8 cellular contexts compared by ENCODE assay signal in the genomic region with DNA sequence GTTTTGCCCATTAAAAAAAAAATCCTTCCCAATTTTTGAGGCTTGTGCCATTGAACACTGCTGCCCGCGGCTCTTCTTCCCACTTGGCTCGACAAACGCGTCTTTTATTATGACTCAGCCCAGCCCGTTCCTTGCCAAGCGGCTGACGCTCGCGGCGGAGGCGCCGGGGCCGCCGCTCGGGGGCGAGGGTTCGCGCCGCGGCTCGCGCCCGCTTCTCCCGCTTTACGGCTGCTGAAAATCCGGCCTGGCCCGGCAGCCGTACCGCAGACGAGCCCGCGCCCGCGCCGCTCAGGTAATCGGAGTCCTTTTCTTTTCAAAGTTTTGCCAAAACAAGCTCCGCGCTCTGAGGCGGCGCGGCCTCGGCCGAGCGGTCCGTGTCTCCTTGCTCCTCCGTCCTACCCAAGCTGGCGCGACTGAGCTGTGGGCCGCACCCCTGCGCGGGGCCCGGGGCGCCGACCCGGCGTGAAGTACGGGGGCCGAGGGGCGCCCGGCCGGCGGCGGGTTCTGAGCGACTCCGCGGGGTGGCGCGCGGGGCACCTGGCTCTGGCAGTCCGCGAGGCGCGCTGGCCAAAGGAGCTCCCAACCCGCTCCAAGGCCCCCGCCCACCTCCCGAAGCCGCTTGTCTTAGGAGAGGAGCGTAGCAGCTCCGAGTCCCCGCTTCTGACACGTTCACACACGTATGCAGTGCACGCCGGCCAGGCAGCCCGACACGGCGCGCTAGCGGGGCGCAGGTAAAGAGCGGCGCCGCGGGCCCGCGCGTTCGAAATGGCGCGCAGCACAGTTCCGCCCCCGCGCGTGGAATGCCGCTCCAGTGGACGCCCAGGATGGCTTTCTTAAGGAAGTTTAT.
DNase-seq lines count a peak whose midpoint lies in the region; ATAC-seq and TF ChIP-seq lines count a peak whose summit lies in the region.

No MANE protein-coding gene starts in this region.

- H3K9me3 ChIP-seq in esophagus (ENCODE audit: control insufficient read depth in 2 of 2, insufficient read depth in 1 of 2, low read depth in 1 of 2, low read length in 1 of 2) (no peaks in the 10 kb centered on the region), mucosa of descending colon (no peaks in the 10 kb centered on the region)

- H3K27ac ChIP-seq in C4-2B, result peak overlapping the region; percentile 96
- H3K27ac ChIP-seq in esophagus (ENCODE audit: low read depth in 2 of 2, low read length in 1 of 2), result peak overlapping the region; percentile 92 to 94

- H3K36me3 ChIP-seq in esophagus (ENCODE audit: control insufficient read depth in 2 of 2, insufficient read depth in 2 of 2, low read length in 1 of 2) (no peaks in the 10 kb centered on the region), mucosa of descending colon (ENCODE audit: low read depth) (no peaks in the 10 kb centered on the region)

- DNase-seq in NCI-H524 treated with DMSO at 0.1 percent for 48 hours (lab: John Stamatoyannopoulos, UW) (peak; percentile 81), mucosa of descending colon (peak; percentile 84 to 89 (median 88))
- peak; percentile 9 for DNase-seq in activated CD8-positive, alpha-beta memory T cell treated with anti-CD3 and anti-CD28 coated beads, Interleukin-2, amount 50 U/mL, for 24 hours (ENCODE audit: extremely low read depth)
- DNase-seq in stimulated activated CD8-positive, alpha-beta memory T cell treated with anti-CD3 and anti-CD28 coated beads, Interleukin-2, amount 100 ng/mL, for 48 hours (ENCODE audit: low read depth in 2 of 2), result peak; percentile 32 to 52

- ATAC-seq in GM19395 (IDR thresholded peaks at IDR 0.05; ENCODE audit: unreplicated experiment), result peak; percentile 76
- ATAC-seq in HG03521 (IDR thresholded peaks at IDR 0.05; ENCODE audit: unreplicated experiment), result peak; percentile 74
- ATAC-seq in mucosa of descending colon, result peak; percentile 87

- peak overlapping the region; percentile 65 to 71 for H3K4me3 ChIP-seq in esophagus (ENCODE audit: low read depth in 1 of 2, low read length in 2 of 2)
- H3K4me3 ChIP-seq in mucosa of descending colon, result peak overlapping the region; percentile 50

- H3K27me3 ChIP-seq in esophagus (ENCODE audit: control insufficient read depth in 1 of 2, insufficient read depth in 2 of 2, low read length in 2 of 2), result peaks cover 0 to 2% of the 10 kb centered on the region in 2 donors

- TF ChIP-seq CTCF in C4-2B (conservative IDR thresholded peaks at IDR 0.05) (peak; percentile 71), mucosa of descending colon (IDR thresholded peaks at IDR 0.05) (no peak)

- intact Hi-C loops in mucosa of descending colon (cut with DNase I, micrococcal nuclease), result no loop called here

- 1% methylated on average over 98 to 107 of the region's 107 CpGs for WGBS in esophagus, 2 donors

- H3K4me1 ChIP-seq in esophagus (ENCODE audit: control insufficient read depth in 2 of 2, insufficient read depth in 2 of 2, low read length in 1 of 2) (no peaks in the 10 kb centered on the region), mucosa of descending colon (ENCODE audit: low read depth) (peaks cover 11% of the 10 kb centered on the region)

Comparison
In these comparisons a context has a peak if more than half of its experiments do, and no peak if none do; other contexts are left out.
1. Peak in every context shown above with its lines: DNase-seq, ATAC-seq, H3K4me3 ChIP-seq and H3K27ac ChIP-seq.
2. DNase-seq: peak in every context shown above with its lines; median percentile 88 in mucosa of descending colon; 81 in NCI-H524 treated with DMSO at 0.1 percent for 48 hours; 42 in stimulated activated CD8-positive, alpha-beta memory T cell treated with anti-CD3 and anti-CD28 coated beads, Interleukin-2, amount 100 ng/mL, for 48 hours; 9 in activated CD8-positive, alpha-beta memory T cell treated with anti-CD3 and anti-CD28 coated beads, Interleukin-2, amount 50 U/mL, for 24 hours.